27 cellular contexts compared by ENCODE assay signal in the genomic region with DNA sequence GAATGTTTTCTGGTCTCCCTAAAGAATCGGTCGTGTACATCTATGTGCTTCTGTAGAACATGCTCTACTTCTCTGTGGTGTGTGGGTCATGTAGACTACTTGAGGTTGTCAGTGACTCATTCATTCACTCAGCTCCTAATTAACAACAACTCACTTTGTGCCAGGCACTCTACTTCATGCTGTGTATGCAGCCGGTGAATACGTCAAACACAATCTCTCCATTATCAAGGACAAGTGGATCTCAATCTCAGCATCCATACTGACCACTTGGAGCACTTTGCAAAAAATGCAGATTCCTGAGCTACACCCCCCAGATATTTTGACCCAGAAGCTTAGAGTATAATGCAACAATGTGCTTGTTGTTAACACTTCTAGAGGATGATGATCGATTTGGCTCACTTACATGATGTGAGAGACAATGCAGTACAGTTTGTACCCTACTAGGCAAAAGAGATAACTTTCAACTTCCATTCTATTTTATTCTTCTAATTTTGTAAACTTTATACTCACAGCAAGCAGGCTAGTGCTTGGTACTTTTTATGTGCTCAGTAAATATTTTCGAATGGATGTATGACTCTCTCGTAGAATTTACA.
A peak's percentile ranks its signal among the peaks of the same experiment; 100 is the strongest.
DNase-seq lines count a peak whose midpoint lies in the region; ATAC-seq and TF ChIP-seq lines count a peak whose summit lies in the region.
"Had no signal": no experiment of that assay in that cellular context is flagged by ENCODE, and none has a peak within 500 bp of the region (broad histone marks: within the 10 kb centered on the region; RNA-seq: fewer than 3 reads in every experiment).

No MANE protein-coding gene starts in this region.

- no peak for TF ChIP-seq POLR2A in gastroesophageal sphincter (IDR thresholded peaks at IDR 0.05)

- no peaks in the 10 kb centered on the region for H3K9me3 ChIP-seq in gastroesophageal sphincter

- DNase-seq in COLO829 (ENCODE audit: low spot score), result peak; percentile 5
- DNase-seq in RPMI7951 (ENCODE audit: low read depth), result peak; percentile 17
- DNase-seq in pons (ENCODE audit: low spot score), result peak; percentile 82
- no peak for DNase-seq in activated T-cell treated with anti-CD3 and anti-CD28 coated beads for 4 hours
- DNase-seq in activated CD4-positive, alpha-beta T cell treated with anti-CD3 and anti-CD28 coated beads, Interleukin-2, amount 10 ng/mL, durations not matched to agents 24 days and 14 days, result no peak
- DNase-seq: activated CD4-positive, alpha-beta T cell treated with anti-CD3 and anti-CD28 coated beads, Interleukin-2, amount 50 U/mL, for 48 hours; activated naive CD4-positive, alpha-beta T cell; AML-193; CD4-positive, alpha-beta T cell; glutamatergic neuron; islet precursor cell; KG1; naive thymus-derived CD8-positive, alpha-beta T cell; NCI-H1092 treated with DMSO at 0.1 percent for 48 hours; NCI-H1694 treated with DMSO at 0.1 percent for 48 hours; NCI-H524 treated with DMSO at 0.1 percent for 48 hours; NK-92 treated with Interleukin-12 subunit alpha and Interleukin-12 subunit beta, amount 100 ng/mL, for 24 hours; PC-3; stimulated activated naive B cell treated with anti-CD40 and anti-IgM and Interleukin-4, amounts not matched to agents 10 μg/mL and 1 μg/mL and 100 μg/mL, for 72 hours; T-helper 2 cell had no signal

- no peak overlapping the region for H3K27ac Mint-ChIP-seq in activated CD4-positive, alpha-beta T cell treated with anti-CD3 and anti-CD28 coated beads, Interleukin-2, amount 10 ng/mL, durations not matched to agents 24 days and 14 days
- H3K27ac Mint-ChIP-seq: brain; CD4-positive, alpha-beta T cell; naive thymus-derived CD8-positive, alpha-beta T cell; stimulated activated naive B cell treated with anti-CD40 and anti-IgM and Interleukin-4, amounts not matched to agents 10 μg/mL and 1 μg/mL and 100 μg/mL, for 72 hours had no signal

- H3K27me3 Mint-ChIP-seq in activated CD4-positive, alpha-beta T cell treated with anti-CD3 and anti-CD28 coated beads, Interleukin-2, amount 10 ng/mL, durations not matched to agents 24 days and 14 days, result no peaks in the 10 kb centered on the region
- H3K27me3 Mint-ChIP-seq: CD4-positive, alpha-beta T cell; naive thymus-derived CD8-positive, alpha-beta T cell; stimulated activated naive B cell treated with anti-CD40 and anti-IgM and Interleukin-4, amounts not matched to agents 10 μg/mL and 1 μg/mL and 100 μg/mL, for 72 hours had no signal

- H3K36me3 Mint-ChIP-seq in activated CD4-positive, alpha-beta T cell treated with anti-CD3 and anti-CD28 coated beads, Interleukin-2, amount 10 ng/mL, durations not matched to agents 24 days and 14 days (ENCODE audit: low read depth), result no peaks in the 10 kb centered on the region
- H3K36me3 Mint-ChIP-seq: brain; naive thymus-derived CD8-positive, alpha-beta T cell; stimulated activated naive B cell treated with anti-CD40 and anti-IgM and Interleukin-4, amounts not matched to agents 10 μg/mL and 1 μg/mL and 100 μg/mL, for 72 hours had no signal

- peaks cover 0 to 4% (median 0%) of the 10 kb centered on the region in 3 donors for H3K4me1 ChIP-seq in gastroesophageal sphincter

- WGBS in gastroesophageal sphincter (ENCODE audit: low coverage in 1 of 2), 2 donors, result 82 to 93% methylated on average over 2 to 7 of the region's 7 CpGs

- ATAC-seq in gastroesophageal sphincter (peak; percentile 10), GM21528 (IDR thresholded peaks at IDR 0.05; ENCODE audit: low FRiP score, unreplicated experiment) (no peak)
- ATAC-seq: activated CD4-positive, CD25-positive, alpha-beta regulatory T cell treated with anti-CD3 and anti-CD28 coated beads, Interleukin-2, amount 50 U/mL, for 24 hours; naive thymus-derived CD8-positive, alpha-beta T cell; PC-3 had no signal

- H3K27me3 ChIP-seq in gastroesophageal sphincter, result no peaks in the 10 kb centered on the region

- H3K4me3 ChIP-seq in gastroesophageal sphincter, result no peak overlapping the region
- H3K4me3 ChIP-seq: skin epidermis had no signal

- intact Hi-C loops in activated CD4-positive, alpha-beta T cell treated with anti-CD3 and anti-CD28 coated beads, Interleukin-2, amount 10 ng/mL, durations not matched to agents 24 days and 14 days (cut with micrococcal nuclease), result no loop called here

- no peak overlapping the region for H3K27ac ChIP-seq in gastroesophageal sphincter
- H3K27ac ChIP-seq: epithelial cell of prostate, HL-60 had no signal

- no peak for TF ChIP-seq EP300 in gastroesophageal sphincter (IDR thresholded peaks at IDR 0.05)

- no peak for TF ChIP-seq CTCF in gastroesophageal sphincter (IDR thresholded peaks at IDR 0.05)

- H3K9me3 Mint-ChIP-seq in activated CD4-positive, alpha-beta T cell treated with anti-CD3 and anti-CD28 coated beads, Interleukin-2, amount 10 ng/mL, durations not matched to agents 24 days and 14 days, result peaks cover 7% of the 10 kb centered on the region
- H3K9me3 Mint-ChIP-seq: brain; stimulated activated naive B cell treated with anti-CD40 and anti-IgM and Interleukin-4, amounts not matched to agents 10 μg/mL and 1 μg/mL and 100 μg/mL, for 72 hours had no signal

- no peaks in the 10 kb centered on the region for H3K36me3 ChIP-seq in gastroesophageal sphincter

- H3K4me3 Mint-ChIP-seq in activated CD4-positive, alpha-beta T cell treated with anti-CD3 and anti-CD28 coated beads, Interleukin-2, amount 10 ng/mL, durations not matched to agents 24 days and 14 days, result no peak overlapping the region
- H3K4me3 Mint-ChIP-seq: brain; CD4-positive, alpha-beta T cell; naive thymus-derived CD8-positive, alpha-beta T cell; stimulated activated naive B cell treated with anti-CD40 and anti-IgM and Interleukin-4, amounts not matched to agents 10 μg/mL and 1 μg/mL and 100 μg/mL, for 72 hours had no signal

- H3K4me1 Mint-ChIP-seq in activated CD4-positive, alpha-beta T cell treated with anti-CD3 and anti-CD28 coated beads, Interleukin-2, amount 10 ng/mL, durations not matched to agents 24 days and 14 days, result no peaks in the 10 kb centered on the region
- H3K4me1 Mint-ChIP-seq: naive thymus-derived CD8-positive, alpha-beta T cell; stimulated activated naive B cell treated with anti-CD40 and anti-IgM and Interleukin-4, amounts not matched to agents 10 μg/mL and 1 μg/mL and 100 μg/mL, for 72 hours had no signal

Comparison
In these comparisons a context has a peak if more than half of its experiments do, and no peak if none do; other contexts are left out.
1. DNase-seq: peak in COLO829 (single experiment), RPMI7951 (single experiment) and pons (single experiment); none in activated T-cell treated with anti-CD3 and anti-CD28 coated beads for 4 hours (single experiment) and activated CD4-positive, alpha-beta T cell treated with anti-CD3 and anti-CD28 coated beads, Interleukin-2, amount 10 ng/mL, durations not matched to agents 24 days and 14 days (single experiment).